13 cellular contexts compared by ENCODE assay signal in genomic region chr11:299951-300735, GRCh38. TPM values are rescaled to one million over a fixed set of nuclear protein-coding genes. Genes with fewer than 3 reads are reported as not detected.
DNase-seq lines count a peak whose midpoint lies in the region; ATAC-seq, FAIRE-seq and TF ChIP-seq lines count a peak whose summit lies in the region.
"Had no signal": no experiment of that assay in that cellular context is flagged by ENCODE, and none has a peak within 500 bp of the region (broad histone marks: within the 10 kb centered on the region; RNA-seq: fewer than 3 reads in every experiment).

No MANE protein-coding gene starts in this region.

- TF ChIP-seq RAD21 in HepG2 (CRISPR knock-in tag; IDR thresholded peaks at IDR 0.05), result no peak

- CTCF ChIA-PET in HEK293 (lab: Yijun Ruan, JAX) (interaction anchor here (1.2 to 1.3 kb wide), 2 partner anchors 49 to 150 kb away, joined by 3 to 9 read pairs; partner anchors contain the start of gene PTDSS2), HepG2 (lab: Yijun Ruan, JAX; ENCODE audit: low intra/inter-chr PET ratio, low total read pairs) (no interaction called here), HEK293T (lab: Yijun Ruan, JAX) (no interaction called here)

- intact Hi-C loops in HepG2 (cut with micrococcal nuclease; ENCODE audit: unreplicated experiment), result no loop called here

- TF ChIP-seq EP300 in HepG2 (IDR thresholded peaks at IDR 0.05; ENCODE audit: low read depth in 2 of 2, low read length in 2 of 2) (no peak), HepG2 (CRISPR knock-in tag; IDR thresholded peaks at IDR 0.05; ENCODE audit: borderline replicate concordance) (no peak)

- POLR2A ChIA-PET in HEK293 (lab: Yijun Ruan, JAX) (no interaction called here), HepG2 (lab: Yijun Ruan, JAX) (interaction anchor here (2.4 kb wide), 1 partner anchor 53 kb away, joined by 7 read pairs; no protein-coding TSS in a partner anchor), HEK293T (lab: Yijun Ruan, JAX) (interaction anchor here (0.8 kb wide), 1 partner anchor 93 kb away, joined by 4 read pairs; the partner anchor contains the start of genes BET1L and RIC8A)

- H3K4me2 ChIP-seq in HepG2 (ENCODE audit: low read depth, low read length), result peak overlapping the region; percentile 57

- no peak overlapping the region for H2AFZ ChIP-seq in HepG2 (ENCODE audit: low read length)

- no peak overlapping the region for H3K9ac ChIP-seq in HepG2 (ENCODE audit: insufficient read depth, low read depth, low read length)

- no TSS peak for BruUV-seq in HepG2 (replicated peaks; lab: Mats Ljungman, UMichigan)

- no peak overlapping the region for H3K27ac ChIP-seq in HEK293 (ENCODE audit: extremely low read depth, low read depth, low read length)
- H3K27ac ChIP-seq in brain microvascular endothelial cell, result no peak overlapping the region
- H3K27ac ChIP-seq in HepG2 (ENCODE audit: extremely low read length, insufficient read depth, low read length), result no peak overlapping the region

- H3K27me3 ChIP-seq in brain microvascular endothelial cell (replicated peaks) (peaks cover 2% of the 10 kb centered on the region), HepG2 (ENCODE audit: control insufficient read depth in 1 of 2, insufficient read depth in 2 of 2, low read length in 2 of 2) (peaks cover 11 to 20% of the 10 kb centered on the region in 2 experiments)

- no peak for TF ChIP-seq POLR2A in HepG2 (IDR thresholded peaks at IDR 0.05; ENCODE audit: insufficient read depth in 1 of 2, low read depth in 2 of 2, low read length in 2 of 2)

- ATAC-seq in HepG2 (peak; percentile 35), HG03432 (IDR thresholded peaks at IDR 0.05; ENCODE audit: unreplicated experiment) (no peak)

- 43% methylated on average over 11 of the region's 20 CpGs for WGBS in HepG2 (ENCODE audit: low lambda C conversion rate)

- DNase-seq in AG10803 (ENCODE audit: low read depth) (no peak), brain microvascular endothelial cell (no peak), HepG2 (ENCODE audit: low spot score) (peak; percentile 28), NCI-H1105 treated with DMSO at 0.1 percent for 48 hours (lab: John Stamatoyannopoulos, UW) (no peak), SK-N-DZ (ENCODE audit: low spot score) (no peak), HEK293T (ENCODE audit: extremely low spot score) (no peak)
- DNase-seq: NCI-H1417 treated with DMSO at 0.1 percent for 48 hours, SHP77 treated with DMSO at 0.1 percent for 48 hours had no signal

- no peak overlapping the region for H3K4me3 ChIP-seq in AG10803 (ENCODE audit: low read length)
- H3K4me3 ChIP-seq in HEK293 (ENCODE audit: low read depth, low read length), result no peak overlapping the region
- H3K4me3 ChIP-seq in brain microvascular endothelial cell (ENCODE audit: low read depth, low read length), result no peak overlapping the region
- peak overlapping the region in 1 of 3 experiments; percentile 43; a peak in 1 of 6 replicates for H3K4me3 ChIP-seq in HepG2 (replicated peaks in 1 of 3; ENCODE audit: insufficient read depth in 1 of 3, low read depth in 2 of 3, low read length in 3 of 3)

- in situ Hi-C loops in brain microvascular endothelial cell (cut with HindIII; ENCODE audit: low pct_ligation_motif_present, low sequenced_read_pairs), result no loop called here
- in situ Hi-C loops in HepG2 (cut with HindIII; ENCODE audit: extremely low pct_ligation_motif_present, low pct_unique_long_range_greater_than_20kb), result loop anchor here (5.0 kb wide), 1 partner anchor 67 kb away; the partner anchor contains the start of gene B4GALNT4

- TF ChIP-seq CTCF in AG10803 (conservative IDR thresholded peaks at IDR 0.05; ENCODE audit: low read length) (peak; percentile 21; the same call in 1 of the 2 replicates), HEK293 (tag by site-specific recombination; IDR thresholded peaks at IDR 0.05) (no peak), brain microvascular endothelial cell (IDR thresholded peaks at IDR 0.05; ENCODE audit: low read depth, low read length, missing control alignments) (peak; percentile 35), HepG2 (CRISPR knock-in tag; IDR thresholded peaks at IDR 0.05) (no peak; the same call in 1 of the 2 replicates)

- H3K4me1 ChIP-seq in HEK293 (ENCODE audit: control insufficient read depth, insufficient read depth, low read length) (no peaks in the 10 kb centered on the region), HepG2 (ENCODE audit: insufficient read depth, low read length) (peaks cover 43% of the 10 kb centered on the region)

- H3K36me3 ChIP-seq in HEK293 (ENCODE audit: control insufficient read depth in 2 of 2, insufficient read depth in 1 of 2, low read length in 2 of 2), result no peaks in the 10 kb centered on the region
- H3K36me3 ChIP-seq in brain microvascular endothelial cell (replicated peaks), result no peaks in the 10 kb centered on the region
- H3K36me3 ChIP-seq in HepG2 (replicated peaks in 1 of 2; ENCODE audit: control insufficient read depth in 1 of 2, insufficient read depth in 2 of 2, low read length in 2 of 2), result no peaks in the 10 kb centered on the region

- no peaks in the 10 kb centered on the region for H3K79me2 ChIP-seq in HepG2 (ENCODE audit: insufficient read depth, low read length)

- H4K20me1 ChIP-seq in HepG2 (ENCODE audit: insufficient read depth, low read length), result no peaks in the 10 kb centered on the region

- H3K9me3 ChIP-seq in HEK293 (ENCODE audit: control insufficient read depth, insufficient read depth, low read depth, low read length), result no peaks in the 10 kb centered on the region
- no peaks in the 10 kb centered on the region for H3K9me3 ChIP-seq in HepG2 (ENCODE audit: low read length)

- FAIRE-seq in HepG2 (lab: Jason Lieb, UNC), result no peak
- FAIRE-seq: urothelium cell line had no signal

RNA-seq across cellular contexts. Expression of gene IFITM5, which starts 0.8 kb away (rescaled TPM):
- not detected in 2 replicates for total RNA-seq in HepG2 (2016; rRNA removed; fragmentation: Illumina TruSeq; extraction: Trizol)
- not detected in 2 replicates for total RNA-seq in HepG2 (2016; cell fraction: cytosol; rRNA removed; fragmentation: Illumina TruSeq; extraction: Trizol; ENCODE audit: low read depth)
- not detected in 2 replicates for total RNA-seq in HepG2 (2016; cell fraction: insoluble cytoplasmic fraction; rRNA removed; fragmentation: Illumina TruSeq; extraction: Trizol)
- not detected in 2 replicates for total RNA-seq in HepG2 (2016; cell fraction: membrane; rRNA removed; fragmentation: Illumina TruSeq; extraction: Trizol)
- not detected in 2 replicates for total RNA-seq in HepG2 (2016; cell fraction: nucleus; rRNA removed; fragmentation: Illumina TruSeq; extraction: Trizol)
- polyA plus RNA-seq in HepG2 (2011; rRNA removed), result not detected in 2 replicates
- not detected in 2 replicates for polyA plus RNA-seq in HepG2 (2011; cell fraction: cytosol; rRNA removed)
- polyA plus RNA-seq in HepG2 (2011; cell fraction: nucleus; rRNA removed), result not detected in 2 replicates
- polyA plus RNA-seq in HepG2 (2012), result not detected in 2 replicates
- not detected in 2 replicates for polyA plus RNA-seq in HepG2 (2016; cell fraction: cytosol; fragmentation: Illumina TruSeq; extraction: Trizol; ENCODE audit: low read depth)
- polyA plus RNA-seq in HepG2 (2016; cell fraction: insoluble cytoplasmic fraction; fragmentation: Illumina TruSeq; extraction: Trizol; ENCODE audit: low read depth), result not detected in 2 replicates
- polyA plus RNA-seq in HepG2 (2016; cell fraction: membrane; fragmentation: Illumina TruSeq; extraction: Trizol; ENCODE audit: low read depth), result not detected in 2 replicates
- polyA plus RNA-seq in HepG2 (2016; cell fraction: nucleus; fragmentation: Illumina TruSeq; extraction: Trizol; ENCODE audit: insufficient read depth, low read depth), result not detected in 2 replicates
- not detected in 2 replicates for polyA minus RNA-seq in HepG2 (2011; rRNA and poly(A)+ RNA removed; ENCODE audit: low replicate concordance)
- polyA minus RNA-seq in HepG2 (2011; cell fraction: cytosol; rRNA and poly(A)+ RNA removed), result not detected in 2 replicates
- polyA minus RNA-seq in HepG2 (2011; cell fraction: nucleus; rRNA and poly(A)+ RNA removed), result not detected in 2 replicates
- polyA plus RNA-seq in SK-N-DZ (2014; cell fraction: cytosol; rRNA removed), result not detected in 2 replicates
- polyA plus RNA-seq in SK-N-DZ (2014; cell fraction: nucleus; rRNA removed), result not detected in 2 replicates
- total RNA-seq: cerebellum, omental fat pad had no signal

RNA-seq across cellular contexts. Expression of gene IFITM2, which starts 7.5 kb away (rescaled TPM):
- total RNA-seq in HepG2 (2016; rRNA removed; fragmentation: Illumina TruSeq; extraction: Trizol), result 10.4 and 13.8 TPM in 2 replicates
- total RNA-seq in HepG2 (2016; cell fraction: cytosol; rRNA removed; fragmentation: Illumina TruSeq; extraction: Trizol; ENCODE audit: low read depth), result 4.6 and 5.5 TPM in 2 replicates
- 11.6 and 12.1 TPM in 2 replicates for total RNA-seq in HepG2 (2016; cell fraction: insoluble cytoplasmic fraction; rRNA removed; fragmentation: Illumina TruSeq; extraction: Trizol)
- 5.2 and 7.6 TPM in 2 replicates for total RNA-seq in HepG2 (2016; cell fraction: membrane; rRNA removed; fragmentation: Illumina TruSeq; extraction: Trizol)
- total RNA-seq in HepG2 (2016; cell fraction: nucleus; rRNA removed; fragmentation: Illumina TruSeq; extraction: Trizol), result 6.0 and 9.0 TPM in 2 replicates
- polyA plus RNA-seq in HepG2 (2011; rRNA removed), result 267 and 289 TPM in 2 replicates
- 371 and 454 TPM in 2 replicates for polyA plus RNA-seq in HepG2 (2011; cell fraction: cytosol; rRNA removed)
- polyA plus RNA-seq in HepG2 (2011; cell fraction: nucleus; rRNA removed), result 88.0 and 115 TPM in 2 replicates
- polyA plus RNA-seq in HepG2 (2012), result 111 and 258 TPM in 2 replicates
- polyA plus RNA-seq in HepG2 (2016; cell fraction: cytosol; fragmentation: Illumina TruSeq; extraction: Trizol; ENCODE audit: low read depth), result 23.4 and 27.5 TPM in 2 replicates
- polyA plus RNA-seq in HepG2 (2016; cell fraction: insoluble cytoplasmic fraction; fragmentation: Illumina TruSeq; extraction: Trizol; ENCODE audit: low read depth), result 52.2 and 56.6 TPM in 2 replicates
- polyA plus RNA-seq in HepG2 (2016; cell fraction: membrane; fragmentation: Illumina TruSeq; extraction: Trizol; ENCODE audit: low read depth), result 26.5 and 30.4 TPM in 2 replicates
- 46.2 and 58.7 TPM in 2 replicates for polyA plus RNA-seq in HepG2 (2016; cell fraction: nucleus; fragmentation: Illumina TruSeq; extraction: Trizol; ENCODE audit: insufficient read depth, low read depth)
- polyA minus RNA-seq in HepG2 (2011; rRNA and poly(A)+ RNA removed; ENCODE audit: low replicate concordance), result 409 and 521 TPM in 2 replicates
- 52.0 and 52.6 TPM in 2 replicates for polyA minus RNA-seq in HepG2 (2011; cell fraction: cytosol; rRNA and poly(A)+ RNA removed)
- polyA minus RNA-seq in HepG2 (2011; cell fraction: nucleus; rRNA and poly(A)+ RNA removed), result 21.9 and 27.4 TPM in 2 replicates
- 0.24 TPM in 1 of 2 replicates, not detected in the other for polyA plus RNA-seq in SK-N-DZ (2014; cell fraction: cytosol; rRNA removed)
- not detected in 2 replicates for polyA plus RNA-seq in SK-N-DZ (2014; cell fraction: nucleus; rRNA removed)

RNA-seq across cellular contexts. Expression of gene PGGHG, which starts 11.2 kb away (rescaled TPM):
- 1.5 and 5.9 TPM in 2 replicates for total RNA-seq in HepG2 (2016; rRNA removed; fragmentation: Illumina TruSeq; extraction: Trizol)
- 0.51 and 0.79 TPM in 2 replicates for total RNA-seq in HepG2 (2016; cell fraction: cytosol; rRNA removed; fragmentation: Illumina TruSeq; extraction: Trizol; ENCODE audit: low read depth)
- 1.7 and 6.0 TPM in 2 replicates for total RNA-seq in HepG2 (2016; cell fraction: insoluble cytoplasmic fraction; rRNA removed; fragmentation: Illumina TruSeq; extraction: Trizol)
- total RNA-seq in HepG2 (2016; cell fraction: membrane; rRNA removed; fragmentation: Illumina TruSeq; extraction: Trizol), result 0.96 and 1.2 TPM in 2 replicates
- total RNA-seq in HepG2 (2016; cell fraction: nucleus; rRNA removed; fragmentation: Illumina TruSeq; extraction: Trizol), result 6.6 and 7.9 TPM in 2 replicates
- polyA plus RNA-seq in HepG2 (2011; rRNA removed), result 14.8 and 17.4 TPM in 2 replicates
- 2.8 and 4.0 TPM in 2 replicates for polyA plus RNA-seq in HepG2 (2011; cell fraction: cytosol; rRNA removed)
- polyA plus RNA-seq in HepG2 (2011; cell fraction: nucleus; rRNA removed), result 254 and 355 TPM in 2 replicates
- 11.4 and 16.7 TPM in 2 replicates for polyA plus RNA-seq in HepG2 (2012)
- 0.29 and 0.37 TPM in 2 replicates for polyA plus RNA-seq in HepG2 (2016; cell fraction: cytosol; fragmentation: Illumina TruSeq; extraction: Trizol; ENCODE audit: low read depth)
- 1.6 and 2.4 TPM in 2 replicates for polyA plus RNA-seq in HepG2 (2016; cell fraction: insoluble cytoplasmic fraction; fragmentation: Illumina TruSeq; extraction: Trizol; ENCODE audit: low read depth)
- polyA plus RNA-seq in HepG2 (2016; cell fraction: membrane; fragmentation: Illumina TruSeq; extraction: Trizol; ENCODE audit: low read depth), result 0.88 and 1.1 TPM in 2 replicates
- 30.4 and 30.9 TPM in 2 replicates for polyA plus RNA-seq in HepG2 (2016; cell fraction: nucleus; fragmentation: Illumina TruSeq; extraction: Trizol; ENCODE audit: insufficient read depth, low read depth)
- polyA minus RNA-seq in HepG2 (2011; rRNA and poly(A)+ RNA removed; ENCODE audit: low replicate concordance), result 2.9 and 7.7 TPM in 2 replicates
- polyA minus RNA-seq in HepG2 (2011; cell fraction: cytosol; rRNA and poly(A)+ RNA removed), result 1.9 and 2.7 TPM in 2 replicates
- polyA minus RNA-seq in HepG2 (2011; cell fraction: nucleus; rRNA and poly(A)+ RNA removed), result 13.7 and 13.8 TPM in 2 replicates
- polyA plus RNA-seq in SK-N-DZ (2014; cell fraction: cytosol; rRNA removed), result 0.27 and 3.5 TPM in 2 replicates
- polyA plus RNA-seq in SK-N-DZ (2014; cell fraction: nucleus; rRNA removed), result 15.5 and 26.5 TPM in 2 replicates

RNA-seq across cellular contexts. Expression of gene IFITM1, which starts 13.7 kb away (rescaled TPM):
- total RNA-seq in HepG2 (2016; rRNA removed; fragmentation: Illumina TruSeq; extraction: Trizol), result 0.38 TPM in 1 of 2 replicates, not detected in the other
- not detected in 2 replicates for total RNA-seq in HepG2 (2016; cell fraction: cytosol; rRNA removed; fragmentation: Illumina TruSeq; extraction: Trizol; ENCODE audit: low read depth)
- total RNA-seq in HepG2 (2016; cell fraction: insoluble cytoplasmic fraction; rRNA removed; fragmentation: Illumina TruSeq; extraction: Trizol), result 0.24 TPM in 1 of 2 replicates, not detected in the other
- total RNA-seq in HepG2 (2016; cell fraction: membrane; rRNA removed; fragmentation: Illumina TruSeq; extraction: Trizol), result 0.34 TPM in 1 of 2 replicates, not detected in the other
- not detected in 2 replicates for total RNA-seq in HepG2 (2016; cell fraction: nucleus; rRNA removed; fragmentation: Illumina TruSeq; extraction: Trizol)
- polyA plus RNA-seq in HepG2 (2011; rRNA removed), result 11.1 and 18.7 TPM in 2 replicates
- 15.6 and 17.2 TPM in 2 replicates for polyA plus RNA-seq in HepG2 (2011; cell fraction: cytosol; rRNA removed)
- 4.5 and 6.7 TPM in 2 replicates for polyA plus RNA-seq in HepG2 (2011; cell fraction: nucleus; rRNA removed)
- 5.0 and 18.1 TPM in 2 replicates for polyA plus RNA-seq in HepG2 (2012)
- 0.40 and 0.62 TPM in 2 replicates for polyA plus RNA-seq in HepG2 (2016; cell fraction: cytosol; fragmentation: Illumina TruSeq; extraction: Trizol; ENCODE audit: low read depth)
- not detected in 2 replicates for polyA plus RNA-seq in HepG2 (2016; cell fraction: insoluble cytoplasmic fraction; fragmentation: Illumina TruSeq; extraction: Trizol; ENCODE audit: low read depth)
- polyA plus RNA-seq in HepG2 (2016; cell fraction: membrane; fragmentation: Illumina TruSeq; extraction: Trizol; ENCODE audit: low read depth), result 0.41 TPM in 1 of 2 replicates, not detected in the other
- 0.85 and 1.3 TPM in 2 replicates for polyA plus RNA-seq in HepG2 (2016; cell fraction: nucleus; fragmentation: Illumina TruSeq; extraction: Trizol; ENCODE audit: insufficient read depth, low read depth)
- polyA minus RNA-seq in HepG2 (2011; rRNA and poly(A)+ RNA removed; ENCODE audit: low replicate concordance), result 15.4 and 536 TPM in 2 replicates
- 4.5 and 5.8 TPM in 2 replicates for polyA minus RNA-seq in HepG2 (2011; cell fraction: cytosol; rRNA and poly(A)+ RNA removed)
- 1.5 and 2.7 TPM in 2 replicates for polyA minus RNA-seq in HepG2 (2011; cell fraction: nucleus; rRNA and poly(A)+ RNA removed)
- not detected in 2 replicates for polyA plus RNA-seq in SK-N-DZ (2014; cell fraction: cytosol; rRNA removed)
- not detected in 2 replicates for polyA plus RNA-seq in SK-N-DZ (2014; cell fraction: nucleus; rRNA removed)

RNA-seq across cellular contexts. Expression of gene IFITM3, which starts 20.5 kb away (rescaled TPM):
- total RNA-seq in HepG2 (2016; rRNA removed; fragmentation: Illumina TruSeq; extraction: Trizol), result 30.0 and 52.6 TPM in 2 replicates
- 16.1 and 19.2 TPM in 2 replicates for total RNA-seq in HepG2 (2016; cell fraction: cytosol; rRNA removed; fragmentation: Illumina TruSeq; extraction: Trizol; ENCODE audit: low read depth)
- total RNA-seq in HepG2 (2016; cell fraction: insoluble cytoplasmic fraction; rRNA removed; fragmentation: Illumina TruSeq; extraction: Trizol), result 27.9 and 45.1 TPM in 2 replicates
- total RNA-seq in HepG2 (2016; cell fraction: membrane; rRNA removed; fragmentation: Illumina TruSeq; extraction: Trizol), result 15.2 and 16.4 TPM in 2 replicates
- total RNA-seq in HepG2 (2016; cell fraction: nucleus; rRNA removed; fragmentation: Illumina TruSeq; extraction: Trizol), result 36.7 and 42.1 TPM in 2 replicates
- polyA plus RNA-seq in HepG2 (2011; rRNA removed), result 163 and 182 TPM in 2 replicates
- polyA plus RNA-seq in HepG2 (2011; cell fraction: cytosol; rRNA removed), result 316 and 459 TPM in 2 replicates
- 94.3 and 120 TPM in 2 replicates for polyA plus RNA-seq in HepG2 (2011; cell fraction: nucleus; rRNA removed)
- polyA plus RNA-seq in HepG2 (2012), result 183 and 441 TPM in 2 replicates
- 87.8 and 96.5 TPM in 2 replicates for polyA plus RNA-seq in HepG2 (2016; cell fraction: cytosol; fragmentation: Illumina TruSeq; extraction: Trizol; ENCODE audit: low read depth)
- 109 and 136 TPM in 2 replicates for polyA plus RNA-seq in HepG2 (2016; cell fraction: insoluble cytoplasmic fraction; fragmentation: Illumina TruSeq; extraction: Trizol; ENCODE audit: low read depth)
- 64.1 and 65.9 TPM in 2 replicates for polyA plus RNA-seq in HepG2 (2016; cell fraction: membrane; fragmentation: Illumina TruSeq; extraction: Trizol; ENCODE audit: low read depth)
- 219 and 229 TPM in 2 replicates for polyA plus RNA-seq in HepG2 (2016; cell fraction: nucleus; fragmentation: Illumina TruSeq; extraction: Trizol; ENCODE audit: insufficient read depth, low read depth)
- polyA minus RNA-seq in HepG2 (2011; rRNA and poly(A)+ RNA removed; ENCODE audit: low replicate concordance), result 405 and 668 TPM in 2 replicates
- polyA minus RNA-seq in HepG2 (2011; cell fraction: cytosol; rRNA and poly(A)+ RNA removed), result 180 and 184 TPM in 2 replicates
- polyA minus RNA-seq in HepG2 (2011; cell fraction: nucleus; rRNA and poly(A)+ RNA removed), result 31.3 and 46.7 TPM in 2 replicates
- not detected in 2 replicates for polyA plus RNA-seq in SK-N-DZ (2014; cell fraction: cytosol; rRNA removed)
- not detected in 2 replicates for polyA plus RNA-seq in SK-N-DZ (2014; cell fraction: nucleus; rRNA removed)

Comparison
In these comparisons a context has a peak if more than half of its experiments do, and no peak if none do; other contexts are left out.
1. CTCF ChIP-seq: peak in AG10803 (single experiment) and brain microvascular endothelial cell (single experiment); none in HEK293 (single experiment) and HepG2 (single experiment).